Comparison of ENCODE assay signal across 8 cellular contexts in genomic region chr20:49887251-49887827, GRCh38. TPM values are rescaled to one million over a fixed set of nuclear protein-coding genes. Genes with fewer than 3 reads are reported as not detected.
DNase-seq lines count a peak whose midpoint lies in the region; FAIRE-seq and TF ChIP-seq lines count a peak whose summit lies in the region.
"Had no signal": no experiment of that assay in that cellular context is flagged by ENCODE, and none has a peak within 500 bp of the region (broad histone marks: within the 10 kb centered on the region; RNA-seq: fewer than 3 reads in every experiment).

No MANE protein-coding gene starts in this region.

- H3K4me2 ChIP-seq in KMS-11 (peak overlapping the region; percentile 66), MM.1S (ENCODE audit: low read depth, low read length) (no peak overlapping the region)

- DNase-seq in bronchial epithelial cell (ENCODE audit: low read depth) = no peak
- peak in 1 of 49 donors; percentile 23 for DNase-seq in substantia nigra (lab: John Stamatoyannopoulos, UW)
- DNase-seq in MM.1S = no peak
- DNase-seq in DMS53 (lab: John Stamatoyannopoulos, UW) = no peak
- DNase-seq in NCI-H187 (lab: John Stamatoyannopoulos, UW) = no peak
- DNase-seq: NCI-H187 treated with DMSO at 0.1 percent for 48 hours had no signal

- H3K79me2 ChIP-seq in KMS-11 (ENCODE audit: insufficient read depth, low read depth) (no peaks in the 10 kb centered on the region), MM.1S (ENCODE audit: low read length) (no peaks in the 10 kb centered on the region)

- FAIRE-seq in bronchial epithelial cell (lab: Jason Lieb, UNC) = peak; percentile 52

- no peaks in the 10 kb centered on the region for H3K9me2 ChIP-seq in MM.1S (replicated peaks; ENCODE audit: insufficient read depth, low read length)

- H3K4me3 ChIP-seq in KMS-11 (IDR thresholded peaks at IDR 0.05; ENCODE audit: insufficient read depth, low read depth, low read length) = no peak overlapping the region
- H3K4me3 ChIP-seq in bronchial epithelial cell (ENCODE audit: low read depth, low read length) = no peak overlapping the region
- no peak overlapping the region for H3K4me3 ChIP-seq in liver (ENCODE audit: low read depth in 1 of 3, low read length in 3 of 3)
- H3K4me3 ChIP-seq in MM.1S (ENCODE audit: low read length) = no peak overlapping the region

- H3K4me1 ChIP-seq in KMS-11 (ENCODE audit: low read depth, poor library complexity, severe bottlenecking) = peaks cover 77% of the 10 kb centered on the region
- H3K4me1 ChIP-seq in liver (ENCODE audit: control insufficient read depth in 4 of 4, insufficient read depth in 4 of 4, low read length in 3 of 4) = peaks cover 5 to 23% (median 12%) of the 10 kb centered on the region in 4 donors
- H3K4me1 ChIP-seq in MM.1S (ENCODE audit: low read length) = no peaks in the 10 kb centered on the region

- WGBS in liver = 89% methylated on average over 13 of the region's 13 CpGs

- no peaks in the 10 kb centered on the region for H3K27me3 ChIP-seq in KMS-11 (ENCODE audit: insufficient read depth, low read depth)
- no peaks in the 10 kb centered on the region for H3K27me3 ChIP-seq in bronchial epithelial cell (ENCODE audit: control insufficient read depth, insufficient read depth, low read length)
- no peaks in the 10 kb centered on the region for H3K27me3 ChIP-seq in liver (ENCODE audit: control insufficient read depth in 4 of 4, insufficient read depth in 4 of 4, low read length in 3 of 4)
- H3K27me3 ChIP-seq in MM.1S (replicated peaks; ENCODE audit: insufficient read depth, low read length) = no peaks in the 10 kb centered on the region

- TF ChIP-seq CTCF in KMS-11 (conservative IDR thresholded peaks at IDR 0.05; ENCODE audit: low read depth, low read length) (no peak), bronchial epithelial cell (IDR thresholded peaks at IDR 0.05; ENCODE audit: insufficient read depth, low read length, severe bottlenecking) (no peak), liver (IDR thresholded peaks at IDR 0.05; ENCODE audit: low read depth, low read length, missing input control) (no peak), MM.1S (IDR thresholded peaks at IDR 0.05; ENCODE audit: low read length) (no peak)

- H4K20me1 ChIP-seq in KMS-11 (ENCODE audit: insufficient read depth) (no peaks in the 10 kb centered on the region), MM.1S (ENCODE audit: insufficient read depth, low read length) (no peaks in the 10 kb centered on the region)

- H2AFZ ChIP-seq in KMS-11 (ENCODE audit: low read depth) = no peak overlapping the region
- H2AFZ ChIP-seq in MM.1S (ENCODE audit: low read length) = no peak overlapping the region

- H3K27ac ChIP-seq in KMS-11 (peak overlapping the region; percentile 63), liver (ENCODE audit: low read depth in 1 of 2, low read length in 2 of 2) (no peak overlapping the region), substantia nigra (ENCODE audit: low read depth, low read length, poor library complexity, severe bottlenecking) (peak overlapping the region; percentile 96), MM.1S (ENCODE audit: low read length) (no peak overlapping the region)

- H3K36me3 ChIP-seq in KMS-11 (ENCODE audit: insufficient read depth) (no peaks in the 10 kb centered on the region), bronchial epithelial cell (ENCODE audit: control insufficient read depth, insufficient read depth, low read length) (peaks cover 4% of the 10 kb centered on the region), liver (ENCODE audit: control insufficient read depth in 4 of 4, insufficient read depth in 3 of 4, low read depth in 1 of 4, low read length in 3 of 4) (peaks cover 2 to 31% (median 11%) of the 10 kb centered on the region in 4 donors), MM.1S (replicated peaks; ENCODE audit: insufficient read depth, low read length) (no peaks in the 10 kb centered on the region)

- H3K9ac ChIP-seq in KMS-11 (no peak overlapping the region; the same call in 1 of the 2 replicates), liver (ENCODE audit: low read depth in 1 of 2, low read length in 2 of 2) (no peak overlapping the region), MM.1S (ENCODE audit: low read length) (no peak overlapping the region)

- TF ChIP-seq RAD21 in liver (IDR thresholded peaks at IDR 0.05) = no peak

- H3K9me3 ChIP-seq in liver (ENCODE audit: control insufficient read depth in 4 of 4, low read length in 3 of 4) (no peaks in the 10 kb centered on the region), MM.1S (replicated peaks; ENCODE audit: insufficient read depth, low read length) (no peaks in the 10 kb centered on the region)

- H3F3A ChIP-seq in MM.1S (ENCODE audit: insufficient read depth, low read length) = no peaks in the 10 kb centered on the region

TF ChIP-seq in liver, 16 proteins besides CTCF, POLR2A, EP300 and RAD21:
- TF ChIP-seq NR2F2 (IDR thresholded peaks at IDR 0.05) (peak; percentile 21), ZBTB33 (IDR thresholded peaks at IDR 0.05) (no peak)

RNA-seq across cellular contexts. Expression of gene SPATA2, which starts 28.0 kb away (rescaled TPM):
- total RNA-seq in bronchial epithelial cell (0.79 and 1.0 TPM in 2 replicates), liver (1 to 10 TPM; 1.3 to 1.5 TPM)
- polyA plus RNA-seq in liver = 1 to 10 TPM; 1.2 to 3.4 TPM

RNA-seq across cellular contexts. Expression of gene RNF114, which starts 48.9 kb away (rescaled TPM):
- total RNA-seq in bronchial epithelial cell (28.2 and 67.1 TPM in 2 replicates), liver (10 to 100 TPM; 30.9 to 87.9 TPM)
- 10 to 100 TPM; 33.8 to 48.0 TPM for polyA plus RNA-seq in liver

Comparison
In these comparisons a context has a peak if more than half of its experiments do, and no peak if none do; other contexts are left out.
1. H3K27ac ChIP-seq: peak in KMS-11 (single experiment) and substantia nigra (single experiment); none in liver (0 of 2) and MM.1S (single experiment).